ENCODE assay signal across 8 cellular contexts in genomic region chr13:101626925-101627555, GRCh38.
DNase-seq lines count a peak whose midpoint lies in the region; ATAC-seq, FAIRE-seq and TF ChIP-seq lines count a peak whose summit lies in the region.

No MANE protein-coding gene starts in this region.

- no peak for FAIRE-seq in HTR-8/SVneo (lab: Jason Lieb, UNC)

- H3F3A ChIP-seq in SU-DHL-6 (ENCODE audit: insufficient read depth), result no peaks in the 10 kb centered on the region

- TF ChIP-seq CTCF in AG04449 (IDR thresholded peaks at IDR 0.05; ENCODE audit: insufficient read depth, low read length, missing control alignments) (no peak), SU-DHL-6 (IDR thresholded peaks at IDR 0.05; ENCODE audit: insufficient read depth, low read length, poor library complexity, severe bottlenecking) (no peak), fibroblast of the aortic adventitia (IDR thresholded peaks at IDR 0.05; ENCODE audit: insufficient read depth, low read length) (no peak)

- H3K27ac ChIP-seq in SU-DHL-6 (ENCODE audit: low read depth, low read length) (no peak overlapping the region), substantia nigra (ENCODE audit: low read depth, low read length, poor library complexity, severe bottlenecking) (no peak overlapping the region)

- no peak overlapping the region for H2AFZ ChIP-seq in SU-DHL-6 (ENCODE audit: low read depth, low read length, severe bottlenecking)

- H3K4me3 ChIP-seq in AG04449 (ENCODE audit: low read depth, low read length), result peak overlapping the region; percentile 13; the same call in 1 of the 2 replicates
- H3K4me3 ChIP-seq in SU-DHL-6 (ENCODE audit: insufficient read depth, low read length, poor library complexity, severe bottlenecking), result peak overlapping the region; percentile 15
- peak overlapping the region; percentile 53 for H3K4me3 ChIP-seq in fibroblast of the aortic adventitia (ENCODE audit: low read depth, low read length)

- CTCF ChIA-PET in AG04449 (lab: Yijun Ruan, JAX), result interaction anchor here (1.0 kb wide), 1 partner anchor 8 kb away, joined by 4 read pairs; no protein-coding TSS in a partner anchor

- H4K20me1 ChIP-seq in SU-DHL-6 (ENCODE audit: low read depth, low read length), result no peaks in the 10 kb centered on the region

- H3K4me2 ChIP-seq in SU-DHL-6 (ENCODE audit: low read depth, low read length, poor library complexity, severe bottlenecking), result peak overlapping the region; percentile 49

- ATAC-seq in GM18861 (IDR thresholded peaks at IDR 0.05; ENCODE audit: unreplicated experiment) (peak; percentile 96), HG03045 (IDR thresholded peaks at IDR 0.05; ENCODE audit: unreplicated experiment) (peak; percentile 83)

- H3K9me3 ChIP-seq in SU-DHL-6 (ENCODE audit: insufficient read depth, low read length), result no peaks in the 10 kb centered on the region

- no peaks in the 10 kb centered on the region for H3K36me3 ChIP-seq in SU-DHL-6 (ENCODE audit: low read length)

- DNase-seq in AG04449 (ENCODE audit: low read depth, low spot score) (no peak), fibroblast of the aortic adventitia (ENCODE audit: low read depth) (peak; percentile 50), HTR-8/SVneo (ENCODE audit: insufficient read length, low spot score) (no peak), substantia nigra (lab: John Stamatoyannopoulos, UW) (no peak)
- DNase-seq in stimulated activated CD8-positive, alpha-beta memory T cell treated with anti-CD3 and anti-CD28 coated beads, Interleukin-7, amount 100 ng/mL, for 24 hours (ENCODE audit: low read depth), result peak; percentile 4

- H3K27me3 ChIP-seq in SU-DHL-6 (ENCODE audit: low read length), result no peaks in the 10 kb centered on the region

- no peaks in the 10 kb centered on the region for H3K79me2 ChIP-seq in SU-DHL-6 (ENCODE audit: insufficient read depth, low read length)

- H3K9me2 ChIP-seq in SU-DHL-6 (replicated peaks; ENCODE audit: insufficient read depth, low read length), result no peaks in the 10 kb centered on the region

- H3K9ac ChIP-seq in SU-DHL-6 (ENCODE audit: low read length), result no peak overlapping the region

- POLR2A ChIA-PET in AG04449 (lab: Yijun Ruan, JAX), result no interaction called here

Comparison
In these comparisons a context has a peak if more than half of its experiments do, and no peak if none do; other contexts are left out.
1. DNase-seq: peak in fibroblast of the aortic adventitia (single experiment) and stimulated activated CD8-positive, alpha-beta memory T cell treated with anti-CD3 and anti-CD28 coated beads, Interleukin-7, amount 100 ng/mL, for 24 hours (single experiment); none in AG04449 (single experiment), HTR-8/SVneo (single experiment) and substantia nigra (0 of 49).
2. Peak in every context shown above with its lines, with median percentiles within 50 percentile points of each other: H3K4me3 ChIP-seq.